Comparison of ENCODE assay signal across 23 cellular contexts in genomic region chr16:57669476-57670162, GRCh38. TPM values are rescaled to one million over a fixed set of nuclear protein-coding genes. Genes with fewer than 3 reads are reported as not detected.
DNase-seq lines count a peak whose midpoint lies in the region; ATAC-seq and TF ChIP-seq lines count a peak whose summit lies in the region.
"Had no signal": no experiment of that assay in that cellular context is flagged by ENCODE, and none has a peak within 500 bp of the region (broad histone marks: within the 10 kb centered on the region; RNA-seq: fewer than 3 reads in every experiment).

No MANE protein-coding gene starts in this region.

- H3K9ac ChIP-seq in BLaER1 treated with 17β-estradiol and CSF1 and Interleukin-3, amounts not matched to agents 10 nM and 100 nM: peak overlapping the region in 3 of 11 experiments; percentile 2 to 55 (median 9); a peak in 3 of 22 replicates

- H3K36me3 Mint-ChIP-seq in activated CD8-positive, alpha-beta T cell treated with anti-CD3 and anti-CD28 coated beads, Interleukin-2, amount 10 ng/mL, durations not matched to agents 7 days and 5 days (ENCODE audit: low read depth): no peaks in the 10 kb centered on the region

- POLR2A ChIA-PET in activated CD8-positive, alpha-beta T cell treated with anti-CD3 and anti-CD28 coated beads, Interleukin-2, amount 10 ng/mL, durations not matched to agents 7 days and 5 days (lab: Charles Lee): no interaction called here

- peak overlapping the region; percentile 19 to 95 (median 56); a peak in 21 of 22 replicates for H3K4me2 ChIP-seq in BLaER1 treated with 17β-estradiol and CSF1 and Interleukin-3, amounts not matched to agents 10 nM and 100 nM

- H3K9me3 Mint-ChIP-seq in activated CD8-positive, alpha-beta T cell treated with anti-CD3 and anti-CD28 coated beads, Interleukin-2, amount 10 ng/mL, durations not matched to agents 7 days and 5 days (ENCODE audit: insufficient read depth): no peaks in the 10 kb centered on the region
- H3K9me3 Mint-ChIP-seq: activated T-cell treated with anti-CD3 and anti-CD28 coated beads, Interleukin-2, amount 50 U/mL, for 24 hours; dendritic cell treated with granulocyte-macrophage colony-stimulating factor and Interleukin-4, amounts not matched to agents 40 ng/mL and 50 ng/mL, for 4 days had no signal

- peak overlapping the region in 2 of 10 experiments; percentile 30 to 38; a peak in 3 of 20 replicates for H3K4me3 ChIP-seq in BLaER1 treated with 17β-estradiol and CSF1 and Interleukin-3, amounts not matched to agents 10 nM and 100 nM
- H3K4me3 ChIP-seq in mononuclear cell (ENCODE audit: low read length): peak overlapping the region; percentile 35
- no peak overlapping the region for H3K4me3 ChIP-seq in ovary
- H3K4me3 ChIP-seq: upper lobe of right lung had no signal

- DNase-seq in AML-193 (lab: John Stamatoyannopoulos, UW) (peak; percentile 15 to 18), ovary (no peak), DMS 273 treated with DMSO at 0.1 percent for 48 hours (lab: John Stamatoyannopoulos, UW) (no peak)
- DNase-seq in activated CD8-positive, alpha-beta T cell treated with anti-CD3 and anti-CD28 coated beads, Interleukin-2, amount 10 ng/mL, durations not matched to agents 7 days and 5 days: no peak
- no peak for DNase-seq in activated CD4-positive, alpha-beta T cell treated with anti-CD3 and anti-CD28 coated beads for 4 hours
- DNase-seq: activated gamma-delta T cell treated with Interleukin-2 at 50 U/mL for 16 hours; activated T-cell treated with anti-CD3 and anti-CD28 coated beads, Interleukin-2, amount 50 U/mL, for 24 hours; amniotic stem cell; DMS79 treated with DMSO at 0.1 percent for 48 hours; kidney; NCI-H1417; NCI-H2081; SIG-M5; T-helper 1 cell; upper lobe of right lung had no signal

- no peaks in the 10 kb centered on the region for H3K9me3 ChIP-seq in BLaER1 treated with 17β-estradiol and CSF1 and Interleukin-3, amounts not matched to agents 10 nM and 100 nM (replicated peaks in 1 of 11)
- H3K9me3 ChIP-seq in mononuclear cell (ENCODE audit: low read depth, low read length) (no peaks in the 10 kb centered on the region), ovary (no peaks in the 10 kb centered on the region)
- H3K9me3 ChIP-seq: upper lobe of right lung had no signal

- TF ChIP-seq CTCF in ovary (IDR thresholded peaks at IDR 0.05): no peak

- H3K27ac ChIP-seq in BLaER1 treated with 17β-estradiol and CSF1 and Interleukin-3, amounts not matched to agents 10 nM and 100 nM: peak overlapping the region in 9 of 11 experiments; percentile 5 to 78 (median 50); a peak in 16 of 22 replicates
- no peak overlapping the region for H3K27ac ChIP-seq in ovary
- H3K27ac ChIP-seq: upper lobe of right lung had no signal

- intact Hi-C loops in ovary (cut with DNase I): no loop called here

- CTCF ChIA-PET in activated CD8-positive, alpha-beta T cell treated with anti-CD3 and anti-CD28 coated beads, Interleukin-2, amount 10 ng/mL, durations not matched to agents 7 days and 5 days (lab: Charles Lee): interaction anchor here (1.1 kb wide), 1 partner anchor 17 kb away, joined by 3 read pairs; no protein-coding TSS in a partner anchor

- no peak overlapping the region for H3K4me3 Mint-ChIP-seq in activated CD8-positive, alpha-beta T cell treated with anti-CD3 and anti-CD28 coated beads, Interleukin-2, amount 10 ng/mL, durations not matched to agents 7 days and 5 days
- H3K4me3 Mint-ChIP-seq: activated T-cell treated with anti-CD3 and anti-CD28 coated beads, Interleukin-2, amount 50 U/mL, for 24 hours; dendritic cell treated with granulocyte-macrophage colony-stimulating factor and Interleukin-4, amounts not matched to agents 40 ng/mL and 50 ng/mL, for 4 days had no signal

- ATAC-seq in activated CD8-positive, alpha-beta T cell treated with anti-CD3 and anti-CD28 coated beads, Interleukin-2, amount 10 ng/mL, durations not matched to agents 7 days and 5 days: peak; percentile 49
- no peak for ATAC-seq in HG03095 (IDR thresholded peaks at IDR 0.05; ENCODE audit: unreplicated experiment)
- ATAC-seq: upper lobe of right lung had no signal

- H4K20me1 ChIP-seq in BLaER1 treated with 17β-estradiol and CSF1 and Interleukin-3, amounts not matched to agents 10 nM and 100 nM: no peaks in the 10 kb centered on the region

- H3K27ac Mint-ChIP-seq in activated CD8-positive, alpha-beta T cell treated with anti-CD3 and anti-CD28 coated beads, Interleukin-2, amount 10 ng/mL, durations not matched to agents 7 days and 5 days: no peak overlapping the region
- H3K27ac Mint-ChIP-seq: activated T-cell treated with anti-CD3 and anti-CD28 coated beads, Interleukin-2, amount 50 U/mL, for 24 hours; dendritic cell treated with granulocyte-macrophage colony-stimulating factor and Interleukin-4, amounts not matched to agents 40 ng/mL and 50 ng/mL, for 4 days had no signal

- TF ChIP-seq EP300 in ovary (IDR thresholded peaks at IDR 0.05): no peak

- H3K4me1 Mint-ChIP-seq in activated CD8-positive, alpha-beta T cell treated with anti-CD3 and anti-CD28 coated beads, Interleukin-2, amount 10 ng/mL, durations not matched to agents 7 days and 5 days (ENCODE audit: low read depth): peaks cover 14% of the 10 kb centered on the region

- no peak for TF ChIP-seq POLR2A in ovary (IDR thresholded peaks at IDR 0.05)

- WGBS in ovary, 3 donors: 86 to 89% (median 86%) methylated on average over 12 of the region's 12 CpGs

- H3K4me1 ChIP-seq in BLaER1 treated with 17β-estradiol and CSF1 and Interleukin-3, amounts not matched to agents 10 nM and 100 nM: peaks cover 0 to 93% (median 44%) of the 10 kb centered on the region in 10 experiments; a peak in 18 of 20 replicates
- peaks cover 37% of the 10 kb centered on the region for H3K4me1 ChIP-seq in mononuclear cell (ENCODE audit: insufficient read depth, low read length)
- no peaks in the 10 kb centered on the region for H3K4me1 ChIP-seq in ovary (ENCODE audit: insufficient read depth)
- H3K4me1 ChIP-seq: upper lobe of right lung had no signal

- 0 out of 22 replicates have a peak, but pooled peaks cover 0 to 6% (median 0%) of the 10 kb centered on the region in 11 experiments for H3K36me3 ChIP-seq in BLaER1 treated with 17β-estradiol and CSF1 and Interleukin-3, amounts not matched to agents 10 nM and 100 nM
- no peaks in the 10 kb centered on the region for H3K36me3 ChIP-seq in ovary
- H3K36me3 ChIP-seq: upper lobe of right lung had no signal

- no peaks in the 10 kb centered on the region for H3K27me3 ChIP-seq in BLaER1 treated with 17β-estradiol and CSF1 and Interleukin-3, amounts not matched to agents 10 nM and 100 nM
- H3K27me3 ChIP-seq in mononuclear cell (ENCODE audit: insufficient read depth, low read length) (no peaks in the 10 kb centered on the region), ovary (no peaks in the 10 kb centered on the region)

- H3K27me3 Mint-ChIP-seq in activated CD8-positive, alpha-beta T cell treated with anti-CD3 and anti-CD28 coated beads, Interleukin-2, amount 10 ng/mL, durations not matched to agents 7 days and 5 days (ENCODE audit: low read depth): peaks cover 21% of the 10 kb centered on the region
- H3K27me3 Mint-ChIP-seq: activated T-cell treated with anti-CD3 and anti-CD28 coated beads, Interleukin-2, amount 50 U/mL, for 24 hours had no signal

RNA-seq across cellular contexts. Expression of gene ADGRG3, which starts 1.5 kb away (rescaled TPM):
- under 1 TPM in 1 of 2 experiments, not detected in 1; 0.13 TPM for total RNA-seq in activated CD8-positive, alpha-beta T cell treated with anti-CD3 and anti-CD28 coated beads, Interleukin-2, amount 10 ng/mL, durations not matched to agents 7 days and 5 days
- total RNA-seq in mononuclear cell (1.7 TPM), ovary (1 to 10 TPM in 3 of 7 donors, under 1 TPM in 4; 0.40 to 1.7 (median 0.92) TPM)
- 1 to 10 TPM in 1 of 2 donors, under 1 TPM in 1; 0.88 to 1.2 TPM for polyA plus RNA-seq in ovary
- total RNA-seq: activated CD8-positive, alpha-beta memory T cell treated with anti-CD3 and anti-CD28 coated beads for 36 hours; fibroblast of lung; pulmonary artery endothelial cell had no signal
- polyA plus RNA-seq: fibroblast of lung had no signal

RNA-seq across cellular contexts. Expression of gene DRC7, which starts 25.0 kb away (rescaled TPM):
- under 1 TPM; 0.55 to 0.66 TPM for total RNA-seq in activated CD8-positive, alpha-beta T cell treated with anti-CD3 and anti-CD28 coated beads, Interleukin-2, amount 10 ng/mL, durations not matched to agents 7 days and 5 days
- 0.63 TPM for total RNA-seq in mononuclear cell
- 10 to 100 TPM in 1 of 7 donors, 1 to 10 TPM in 1, under 1 TPM in 3, not detected in 2; 0.36 to 12.5 (median 0.84) TPM for total RNA-seq in ovary
- polyA plus RNA-seq in ovary: under 1 TPM in 1 of 2 donors, not detected in 1; 0.07 TPM
- total RNA-seq: activated CD8-positive, alpha-beta memory T cell treated with anti-CD3 and anti-CD28 coated beads for 36 hours; fibroblast of lung; skeletal muscle tissue; upper lobe of right lung had no signal
- polyA plus RNA-seq: fibroblast of lung had no signal

RNA-seq across cellular contexts. Expression of gene ADGRG1, which starts 41.2 kb away (rescaled TPM):
- total RNA-seq in activated CD8-positive, alpha-beta T cell treated with anti-CD3 and anti-CD28 coated beads, Interleukin-2, amount 10 ng/mL, durations not matched to agents 7 days and 5 days: 1 to 10 TPM; 3.3 to 3.7 TPM
- total RNA-seq in mononuclear cell (12.2 TPM), ovary (10 to 100 TPM in 4 of 7 donors, 1 to 10 TPM in 3; 6.2 to 54.0 (median 20.4) TPM)
- polyA plus RNA-seq in ovary: 1 to 10 TPM; 6.9 to 9.1 TPM

Comparison
In these comparisons a context has a peak if more than half of its experiments do, and no peak if none do; other contexts are left out.
1. DNase-seq: peak in AML-193 (2 of 2); none in activated CD8-positive, alpha-beta T cell treated with anti-CD3 and anti-CD28 coated beads, Interleukin-2, amount 10 ng/mL, durations not matched to agents 7 days and 5 days (single experiment), ovary (0 of 5), DMS 273 treated with DMSO at 0.1 percent for 48 hours (single experiment) and activated CD4-positive, alpha-beta T cell treated with anti-CD3 and anti-CD28 coated beads for 4 hours (0 of 2).
2. H3K27ac ChIP-seq: peak in BLaER1 treated with 17β-estradiol and CSF1 and Interleukin-3, amounts not matched to agents 10 nM and 100 nM (9 of 11); none in ovary (0 of 2).